Comparison of ENCODE assay signal across 8 cellular contexts in genomic region chr7:129434172-129434845, GRCh38. TPM values are rescaled to one million over a fixed set of nuclear protein-coding genes. Genes with fewer than 3 reads are reported as not detected.
DNase-seq lines count a peak whose midpoint lies in the region; ATAC-seq, FAIRE-seq and TF ChIP-seq lines count a peak whose summit lies in the region.

TSS of gene STRIP2 (plus strand) at chr7:129434432. CDS start at chr7:129434473, 41 bp downstream.

- no peak for FAIRE-seq in pancreas (lab: Jason Lieb, UNC)

- ATAC-seq in HG02642 (IDR thresholded peaks at IDR 0.05; ENCODE audit: poor library complexity, unreplicated experiment) = peak; percentile 98
- peak; percentile 98 to 99 (median 99) for ATAC-seq in pancreas

- H3K27me3 ChIP-seq in pancreas (peaks cover 0 to 4% (median 0%) of the 10 kb centered on the region in 4 donors), thyroid gland (no peaks in the 10 kb centered on the region)

- H3K27me3 Mint-ChIP-seq in activated naive CD4-positive, alpha-beta T cell treated with anti-CD3 and anti-CD28 coated beads, Interleukin-2, amount 50 U/mL, for 24 hours = peaks cover 4% of the 10 kb centered on the region

- H3K4me3 Mint-ChIP-seq in activated naive CD4-positive, alpha-beta T cell treated with anti-CD3 and anti-CD28 coated beads, Interleukin-2, amount 50 U/mL, for 24 hours = peak within 1 kb of the TSS; percentile 95

- H3K4me3 ChIP-seq in GM12865 (ENCODE audit: low read depth, low read length) (peak within 1 kb of the TSS; percentile 72), pancreas (peak within 1 kb of the TSS; percentile 60 to 92 (median 74)), thyroid gland (replicated peaks in 1 of 3) (peak within 1 kb of the TSS; percentile 54 to 66 (median 60))

- H3K9me3 ChIP-seq in pancreas (no peaks in the 10 kb centered on the region), thyroid gland (no peaks in the 10 kb centered on the region)

- H3K36me3 ChIP-seq in pancreas (no peaks in the 10 kb centered on the region), thyroid gland (no peaks in the 10 kb centered on the region)

- peaks cover 17% of the 10 kb centered on the region for H3K36me3 Mint-ChIP-seq in activated naive CD4-positive, alpha-beta T cell treated with anti-CD3 and anti-CD28 coated beads, Interleukin-2, amount 50 U/mL, for 24 hours

- no peaks in the 10 kb centered on the region for H3K9me3 Mint-ChIP-seq in activated naive CD4-positive, alpha-beta T cell treated with anti-CD3 and anti-CD28 coated beads, Interleukin-2, amount 50 U/mL, for 24 hours

- peak within 1 kb of the TSS in 2 of 4 donors; percentile 1 to 17 for H3K27ac ChIP-seq in pancreas
- H3K27ac ChIP-seq in thyroid gland = peak within 1 kb of the TSS in 1 of 3 donors; percentile 10

- TF ChIP-seq CTCF in GM12865 (IDR thresholded peaks at IDR 0.05; ENCODE audit: insufficient read depth, low read depth, low read length, missing control alignments) (no peak), pancreas (IDR thresholded peaks at IDR 0.05) (no peak), thyroid gland (IDR thresholded peaks at IDR 0.05) (no peak)

- peak in 1 of 2 donors; percentile 79 for TF ChIP-seq POLR2A in thyroid gland (IDR thresholded peaks at IDR 0.05)

- peak within 1 kb of the TSS; percentile 80 for H3K27ac Mint-ChIP-seq in activated naive CD4-positive, alpha-beta T cell treated with anti-CD3 and anti-CD28 coated beads, Interleukin-2, amount 50 U/mL, for 24 hours

- WGBS in pancreas, 2 donors = 0 to 1% methylated on average over 69 to 74 of the region's 74 CpGs
- WGBS in thyroid gland, 2 donors = 1% methylated on average over 32 to 42 of the region's 74 CpGs

- intact Hi-C loops in head of caudate nucleus (cut with DNase I) = no loop called here
- intact Hi-C loops in pancreas (cut with DNase I) = no loop called here
- intact Hi-C loops in thyroid gland (cut with DNase I) = no loop called here

- H3K4me1 ChIP-seq in pancreas (peaks cover 0 to 5% (median 4%) of the 10 kb centered on the region in 3 donors), thyroid gland (peaks cover 10 to 14% of the 10 kb centered on the region in 2 donors)

- H3K4me1 Mint-ChIP-seq in activated naive CD4-positive, alpha-beta T cell treated with anti-CD3 and anti-CD28 coated beads, Interleukin-2, amount 50 U/mL, for 24 hours = peaks cover 28% of the 10 kb centered on the region

- DNase-seq in GM12865 (ENCODE audit: low read depth) = peak; percentile 90
- DNase-seq in NCI-H1092 treated with DMSO at 0.1 percent for 48 hours (lab: John Stamatoyannopoulos, UW) = peak; percentile 93
- DNase-seq in SKM-1 (lab: John Stamatoyannopoulos, UW; ENCODE audit: unreplicated experiment) = peak; percentile 70
- peak; percentile 87 to 99 (median 97) for DNase-seq in head of caudate nucleus
- peak; percentile 85 to 98 (median 92) for DNase-seq in pancreas
- DNase-seq in thyroid gland = peak; percentile 91 to 94

RNA-seq across cellular contexts. Expression of gene STRIP2, which starts in this region (rescaled TPM):
- total RNA-seq in pancreas = under 1 TPM; 0.16 to 0.55 (median 0.35) TPM
- polyA plus RNA-seq in pancreas = under 1 TPM; 0.38 to 0.85 TPM
- total RNA-seq in thyroid gland = under 1 TPM; 0.22 to 0.94 (median 0.54) TPM

Comparison
In these comparisons a context has a peak if more than half of its experiments do, and no peak if none do; other contexts are left out.
1. Peak in DNase-seq, ATAC-seq and H3K4me3 ChIP-seq in pancreas; RNA of the gene not detected or under 1 TPM.
2. Peak in DNase-seq and H3K4me3 ChIP-seq in thyroid gland; RNA of the gene not detected or under 1 TPM.